8 cellular contexts compared by ENCODE assay signal in genomic region chr19:54160182-54160811, GRCh38. TPM values are rescaled to one million over a fixed set of nuclear protein-coding genes. Genes with fewer than 3 reads are reported as not detected.
DNase-seq lines count a peak whose midpoint lies in the region; TF ChIP-seq lines count a peak whose summit lies in the region.

No MANE protein-coding gene starts in this region.

- H3K27ac ChIP-seq in HUES6 (ENCODE audit: low read depth, low read length), result peak overlapping the region; percentile 45; the same call in 1 of the 2 replicates
- peak overlapping the region; percentile 78 to 95 (median 87) for H3K27ac ChIP-seq in adrenal gland
- peak overlapping the region; percentile 73 to 85 for H3K27ac ChIP-seq in tibial artery

- H3K36me3 ChIP-seq in HUES6 (ENCODE audit: control insufficient read depth, insufficient read depth, low read length) (peaks cover 23% of the 10 kb centered on the region), adrenal gland (replicated peaks in 1 of 2) (peaks cover 0 to 28% of the 10 kb centered on the region in 2 donors), tibial artery (peaks cover 18 to 31% (median 29%) of the 10 kb centered on the region in 3 donors)

- peak overlapping the region; percentile 89 for H3K4me3 ChIP-seq in HUES6 (ENCODE audit: low read depth, low read length)
- peak overlapping the region in 2 of 4 donors; percentile 29 to 62 for H3K4me3 ChIP-seq in adrenal gland
- H3K4me3 ChIP-seq in tibial artery, result peak overlapping the region; percentile 56 to 64

- peaks cover 9% of the 10 kb centered on the region for H3K27me3 ChIP-seq in HUES6 (ENCODE audit: control insufficient read depth, insufficient read depth, low read length)
- no peaks in the 10 kb centered on the region for H3K27me3 ChIP-seq in adrenal gland
- H3K27me3 ChIP-seq in tibial artery, result peaks cover 0 to 26% of the 10 kb centered on the region in 2 donors

- WGBS in adrenal gland, 4 donors, result 2 to 7% (median 5%) methylated on average over 10 to 28 of the region's 28 CpGs

- peak overlapping the region; percentile 79 for H3K9ac ChIP-seq in HUES6 (ENCODE audit: low read length)

- intact Hi-C loops in adrenal gland (cut with DNase I), result no loop called here
- intact Hi-C loops in tibial artery (cut with DNase I; ENCODE audit: low total_unique reads), result no loop called here

- H3K4me1 ChIP-seq in HUES6 (ENCODE audit: control insufficient read depth, insufficient read depth, low read length), result peaks cover 20% of the 10 kb centered on the region
- H3K4me1 ChIP-seq in adrenal gland (replicated peaks in 1 of 2), result peaks cover 22 to 47% of the 10 kb centered on the region in 2 donors
- H3K4me1 ChIP-seq in tibial artery, result peaks cover 0 to 44% (median 28%) of the 10 kb centered on the region in 4 donors

- no peaks in the 10 kb centered on the region for H3K9me3 ChIP-seq in HUES6 (ENCODE audit: control insufficient read depth, insufficient read depth, low read depth, low read length)
- H3K9me3 ChIP-seq in adrenal gland (replicated peaks in 1 of 3), result no peaks in the 10 kb centered on the region
- no peaks in the 10 kb centered on the region for H3K9me3 ChIP-seq in tibial artery

- TF ChIP-seq CTCF in adrenal gland (IDR thresholded peaks at IDR 0.05), result no peak
- no peak for TF ChIP-seq CTCF in tibial artery (IDR thresholded peaks at IDR 0.05)

- TF ChIP-seq POLR2A in adrenal gland (IDR thresholded peaks at IDR 0.05), result no peak

- DNase-seq in NCI-H510A treated with DMSO at 0.1 percent for 48 hours (lab: John Stamatoyannopoulos, UW) (peak; percentile 47), NCI-H510A (lab: John Stamatoyannopoulos, UW) (no peak), adrenal gland (no peak), left kidney (ENCODE audit: low read depth, low spot score) (peak; percentile 58), tibial artery (no peak), SKM-1 (lab: John Stamatoyannopoulos, UW; ENCODE audit: unreplicated experiment) (no peak), NCI-H2081 treated with DMSO at 0.1 percent for 48 hours (lab: John Stamatoyannopoulos, UW) (no peak)

RNA-seq across cellular contexts. Expression of gene LENG1, which starts 0.8 kb away (rescaled TPM):
- total RNA-seq in adrenal gland, result 10 to 100 TPM in 2 of 8 donors, 1 to 10 TPM in 6; 5.0 to 21.7 (median 9.0) TPM
- 10 to 100 TPM in 2 of 3 donors, 1 to 10 TPM in 1; 5.7 to 22.0 (median 14.8) TPM for polyA plus RNA-seq in adrenal gland

RNA-seq across cellular contexts. Expression of gene TMC4, which starts 12.7 kb away (rescaled TPM):
- 10 to 100 TPM in 1 of 8 donors, 1 to 10 TPM in 5, under 1 TPM in 2; 0.55 to 18.2 (median 1.3) TPM for total RNA-seq in adrenal gland
- polyA plus RNA-seq in adrenal gland, result 10 to 100 TPM in 1 of 3 donors, 1 to 10 TPM in 1, under 1 TPM in 1; 0.48 to 10.5 (median 1.5) TPM

RNA-seq across cellular contexts. Expression of gene CNOT3, which starts 22.7 kb away (rescaled TPM):
- 10 to 100 TPM; 20.2 to 61.0 (median 47.0) TPM for total RNA-seq in adrenal gland
- 10 to 100 TPM; 47.0 to 82.3 (median 66.6) TPM for polyA plus RNA-seq in adrenal gland

RNA-seq across cellular contexts. Expression of gene MBOAT7, which starts 29.1 kb away (rescaled TPM):
- total RNA-seq in adrenal gland, result 100 to 1,000 TPM; 285 to 670 (median 495) TPM
- polyA plus RNA-seq in adrenal gland, result 100 to 1,000 TPM; 130 to 190 (median 189) TPM

RNA-seq across cellular contexts. Expression of gene TSEN34, which starts 30.8 kb away (rescaled TPM):
- 100 to 1,000 TPM in 5 of 8 donors, 10 to 100 TPM in 3; 66.4 to 201 (median 113) TPM for total RNA-seq in adrenal gland
- 10 to 100 TPM; 21.5 to 41.2 (median 26.1) TPM for polyA plus RNA-seq in adrenal gland

Comparison
In these comparisons a context has a peak if more than half of its experiments do, and no peak if none do; other contexts are left out.
1. DNase-seq: peak in NCI-H510A treated with DMSO at 0.1 percent for 48 hours (single experiment) and left kidney (single experiment); none in NCI-H510A (single experiment), adrenal gland (0 of 7), tibial artery (0 of 2), SKM-1 (single experiment) and NCI-H2081 treated with DMSO at 0.1 percent for 48 hours (single experiment).
2. Peak in every context shown above with its lines, with median percentiles within 50 percentile points of each other: H3K27ac ChIP-seq.